23 cellular contexts compared by ENCODE assay signal in the genomic region with DNA sequence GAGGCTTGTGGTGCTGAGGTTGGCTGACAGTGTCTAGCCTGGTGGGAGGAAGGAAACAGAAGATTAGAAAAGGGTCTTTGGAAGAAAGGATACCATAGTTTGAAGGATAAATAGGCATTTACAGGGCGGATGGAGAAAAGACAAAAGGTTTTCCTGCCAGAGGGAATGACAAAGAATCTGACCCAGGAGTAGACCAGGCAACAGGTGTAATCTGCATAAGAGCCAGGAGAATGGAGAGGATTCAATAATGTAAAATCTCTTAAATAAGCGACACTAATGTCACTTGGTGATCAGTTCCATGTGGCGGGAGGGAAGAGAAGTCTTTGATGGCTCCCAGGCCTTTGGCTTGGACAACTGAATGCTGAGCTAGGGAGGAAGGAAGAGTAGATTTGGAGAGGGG.
"Had no signal": no experiment of that assay in that cellular context is flagged by ENCODE, and none has a peak within 500 bp of the region (broad histone marks: within the 10 kb centered on the region; RNA-seq: fewer than 3 reads in every experiment).

No MANE protein-coding gene starts in this region.

- H3K4me1 ChIP-seq: SJSA1 had no signal

- H3K27ac Mint-ChIP-seq: IgD-negative memory B cell had no signal

- H3K27ac ChIP-seq: HL-60, KMS-11, SJSA1, SK-N-MC had no signal

- ATAC-seq: K562 had no signal

- H3K4me3 Mint-ChIP-seq: IgD-negative memory B cell had no signal

- H3K9me3 Mint-ChIP-seq: IgD-negative memory B cell had no signal

- DNase-seq: Kasumi-1, MM.1S, NCI-H1092 treated with DMSO at 0.1 percent for 48 hours, NCI-H1436, NCI-H187, NCI-H2029, NCI-H2081 treated with DMSO at 0.1 percent for 48 hours, NCI-H2171, NCI-H226, NCI-H446, NCI-H510A, NCI-H524 treated with DMSO at 0.1 percent for 48 hours, NCI-H69, NCI-H774, Right ventricle myocardium superior, RPMI8226, SIG-M5 had no signal

- H3K27me3 Mint-ChIP-seq: IgD-negative memory B cell had no signal

- H3K4me3 ChIP-seq: K562, SJSA1, SK-N-MC had no signal

- H3K27me3 ChIP-seq: SJSA1 had no signal

- H3K4me1 Mint-ChIP-seq: IgD-negative memory B cell had no signal

- H3K9me3 ChIP-seq: SJSA1 had no signal
